Comparison of ENCODE assay signal across 8 cellular contexts in the genomic region with DNA sequence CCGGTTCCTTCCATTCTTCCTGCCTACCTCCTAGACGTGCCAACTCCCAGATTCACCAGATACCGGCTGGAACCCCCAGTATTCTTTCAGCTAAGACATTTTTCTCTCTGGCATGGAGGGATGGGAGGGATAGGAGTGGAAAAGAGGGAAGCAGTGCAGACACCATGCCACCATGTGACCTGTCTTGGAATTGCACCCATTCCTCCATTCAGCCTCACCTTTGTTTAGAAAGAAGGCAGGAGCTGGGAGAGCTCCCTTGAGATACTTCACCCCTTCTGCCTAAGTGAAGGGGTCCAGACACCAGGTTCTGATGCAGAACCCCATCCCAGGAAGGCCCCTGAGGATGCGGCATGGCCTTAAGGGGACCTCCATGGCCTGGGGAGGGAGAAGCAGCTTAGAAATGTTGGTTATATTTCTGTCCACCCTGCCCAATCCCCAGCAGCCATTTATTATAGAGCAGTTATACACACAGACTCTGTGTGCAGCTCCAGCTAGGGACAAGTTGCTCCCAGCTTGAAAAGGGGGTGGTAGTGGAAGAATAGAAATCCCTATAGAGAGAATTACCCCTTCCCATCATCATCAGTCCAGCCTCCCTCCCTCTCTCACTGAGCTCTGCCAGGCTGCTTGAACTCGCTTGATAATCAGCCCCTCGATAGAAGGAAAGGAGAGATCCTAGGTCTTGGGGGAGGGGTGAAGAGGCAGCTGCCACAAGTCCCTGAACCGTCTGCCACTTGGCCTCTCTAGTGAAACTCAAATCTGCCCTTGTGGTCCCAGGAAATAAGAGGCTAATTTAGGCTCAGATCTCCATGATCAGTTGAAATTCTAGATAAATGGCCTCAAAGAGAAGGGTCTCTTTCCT. TPM values are rescaled to one million over a fixed set of nuclear protein-coding genes. Genes with fewer than 3 reads are reported as not detected.
DNase-seq lines count a peak whose midpoint lies in the region; ATAC-seq and TF ChIP-seq lines count a peak whose summit lies in the region.

No MANE protein-coding gene starts in this region.

- TF ChIP-seq CTCF in BE2C (IDR thresholded peaks at IDR 0.05; ENCODE audit: low read depth, low read length) (peak; percentile 87), GM23338 (conservative IDR thresholded peaks at IDR 0.05; ENCODE audit: low read depth in 2 of 2) (peak; percentile 76 to 78), endothelial cell (IDR thresholded peaks at IDR 0.05; ENCODE audit: unreplicated experiment) (peak; percentile 70)

- H2AFZ ChIP-seq in GM23338, result no peak overlapping the region

- peaks cover 53% of the 10 kb centered on the region for H3K36me3 Mint-ChIP-seq in GM23338 (ENCODE audit: low read depth)
- peaks cover 19% of the 10 kb centered on the region for H3K36me3 Mint-ChIP-seq in endothelial cell (ENCODE audit: low read depth, unreplicated experiment)

- H3K9me2 ChIP-seq in GM23338 (ENCODE audit: insufficient read depth), result no peaks in the 10 kb centered on the region

- peaks cover 5% of the 10 kb centered on the region; the same call in 1 of the 2 replicates for H3K79me2 ChIP-seq in GM23338 (replicated peaks; ENCODE audit: insufficient read depth)

- ATAC-seq in GM23338 (peak; percentile 10), GM21381 (IDR thresholded peaks at IDR 0.05; ENCODE audit: unreplicated experiment) (no peak), GM19467 (IDR thresholded peaks at IDR 0.05; ENCODE audit: unreplicated experiment) (no peak)

- H3K27me3 Mint-ChIP-seq in GM23338 (ENCODE audit: insufficient read depth, low read depth, poor library complexity), result peaks cover 15% of the 10 kb centered on the region
- H3K27me3 Mint-ChIP-seq in endothelial cell (ENCODE audit: unreplicated experiment), result peaks cover 23% of the 10 kb centered on the region

- H3K4me3 ChIP-seq in BE2C (ENCODE audit: low read depth, low read length) (0 out of 2 replicates have a peak overlapping the region, but pooled peaks have one; percentile 24), GM23338 (no peak overlapping the region), NT2/D1 (ENCODE audit: insufficient read length, low read depth) (no peak overlapping the region), muscle layer of duodenum (ENCODE audit: low read depth in 1 of 2, low read length in 2 of 2) (peak overlapping the region; percentile 13 to 49)

- H3K27ac ChIP-seq in GM23338 (ENCODE audit: low read depth), result peak overlapping the region; percentile 43
- peak overlapping the region; percentile 99 for H3K27ac ChIP-seq in muscle layer of duodenum (ENCODE audit: low read length)

- H3K36me3 ChIP-seq in BE2C (peaks cover 12% of the 10 kb centered on the region), GM23338 (ENCODE audit: insufficient read depth) (peaks cover 16% of the 10 kb centered on the region), NT2/D1 (ENCODE audit: insufficient read depth, insufficient read length, low read length) (peaks cover 75% of the 10 kb centered on the region), muscle layer of duodenum (ENCODE audit: control insufficient read depth in 1 of 2, insufficient read depth in 2 of 2, low read length in 2 of 2) (peaks cover 26% of the 10 kb centered on the region in 2 donors)

- H3K4me3 Mint-ChIP-seq in GM23338, result peak overlapping the region; percentile 33
- peak overlapping the region; percentile 73 for H3K4me3 Mint-ChIP-seq in endothelial cell (ENCODE audit: unreplicated experiment)

- H3K9me3 Mint-ChIP-seq in GM23338, result no peaks in the 10 kb centered on the region; the same call in 1 of the 3 replicates
- H3K9me3 Mint-ChIP-seq in endothelial cell (ENCODE audit: unreplicated experiment), result no peaks in the 10 kb centered on the region

- H3K27me3 ChIP-seq in BE2C (no peaks in the 10 kb centered on the region), GM23338 (ENCODE audit: insufficient read depth) (no peaks in the 10 kb centered on the region), NT2/D1 (ENCODE audit: insufficient read depth, insufficient read length) (no peaks in the 10 kb centered on the region), muscle layer of duodenum (ENCODE audit: low read depth, low read length) (no peaks in the 10 kb centered on the region)

- no peaks in the 10 kb centered on the region for H4K20me1 ChIP-seq in GM23338 (replicated peaks; ENCODE audit: insufficient read depth)

- peak overlapping the region; percentile 90 for H3K27ac Mint-ChIP-seq in GM23338
- peak overlapping the region; percentile 78 for H3K27ac Mint-ChIP-seq in endothelial cell (ENCODE audit: unreplicated experiment)

- DNase-seq in BE2C (peak; percentile 57), GM23338 (ENCODE audit: low spot score) (peak; percentile 79), NT2/D1 (ENCODE audit: low read depth, low spot score) (peak; percentile 52), endothelial cell (ENCODE audit: low spot score) (peak; percentile 57), NOMO-1 treated with DMSO at 0.1 percent for 48 hours (lab: John Stamatoyannopoulos, UW; ENCODE audit: unreplicated experiment) (no peak)

- H3K4me1 ChIP-seq in BE2C, result peaks cover 24% of the 10 kb centered on the region
- peaks cover 45% of the 10 kb centered on the region for H3K4me1 ChIP-seq in GM23338 (ENCODE audit: insufficient read depth)
- H3K4me1 ChIP-seq in NT2/D1 (ENCODE audit: insufficient read depth, insufficient read length), result peaks cover 35% of the 10 kb centered on the region
- peaks cover 37 to 62% of the 10 kb centered on the region in 2 donors for H3K4me1 ChIP-seq in muscle layer of duodenum (ENCODE audit: control insufficient read depth in 1 of 2, insufficient read depth in 2 of 2, low read length in 2 of 2)

- peak overlapping the region; percentile 18 for H3K4me2 ChIP-seq in GM23338

- H3K9me3 ChIP-seq in BE2C, result no peaks in the 10 kb centered on the region
- H3K9me3 ChIP-seq in NT2/D1 (ENCODE audit: insufficient read depth, low read length), result no peaks in the 10 kb centered on the region
- no peaks in the 10 kb centered on the region for H3K9me3 ChIP-seq in muscle layer of duodenum (ENCODE audit: control insufficient read depth in 1 of 2, low read length in 2 of 2)

- H3F3A ChIP-seq in GM23338 (replicated peaks; ENCODE audit: low read depth), result no peaks in the 10 kb centered on the region; the same call in none of the 2 replicates

- peak overlapping the region; percentile 29 for H3K9ac ChIP-seq in NT2/D1 (ENCODE audit: insufficient read length, low read depth)

- peaks cover 52% of the 10 kb centered on the region for H3K4me1 Mint-ChIP-seq in GM23338
- peaks cover 61% of the 10 kb centered on the region for H3K4me1 Mint-ChIP-seq in endothelial cell (ENCODE audit: unreplicated experiment)

TF ChIP-seq in GM23338, 12 proteins besides CTCF, POLR2A, EP300 and RAD21 (continues in another document):
- TF ChIP-seq POLR2AphosphoS5 (IDR thresholded peaks at IDR 0.05; ENCODE audit: low read depth), result no peak
- TF ChIP-seq, protein P1, sequence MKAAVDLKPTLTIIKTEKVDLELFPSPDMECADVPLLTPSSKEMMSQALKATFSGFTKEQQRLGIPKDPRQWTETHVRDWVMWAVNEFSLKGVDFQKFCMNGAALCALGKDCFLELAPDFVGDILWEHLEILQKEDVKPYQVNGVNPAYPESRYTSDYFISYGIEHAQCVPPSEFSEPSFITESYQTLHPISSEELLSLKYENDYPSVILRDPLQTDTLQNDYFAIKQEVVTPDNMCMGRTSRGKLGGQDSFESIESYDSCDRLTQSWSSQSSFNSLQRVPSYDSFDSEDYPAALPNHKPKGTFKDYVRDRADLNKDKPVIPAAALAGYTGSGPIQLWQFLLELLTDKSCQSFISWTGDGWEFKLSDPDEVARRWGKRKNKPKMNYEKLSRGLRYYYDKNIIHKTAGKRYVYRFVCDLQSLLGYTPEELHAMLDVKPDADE (IDR thresholded peaks at IDR 0.05), result no peak
- TF ChIP-seq CREB1 (CRISPR knock-in tag; IDR thresholded peaks at IDR 0.05; ENCODE audit: low read depth), result no peak
- no peak for TF ChIP-seq EZH2phosphoT487 (IDR thresholded peaks at IDR 0.05; ENCODE audit: unreplicated experiment)

RNA-seq across cellular contexts. Expression of a gene that starts 5.1 kb away (rescaled TPM):
- 12.4 TPM for polyA plus RNA-seq in BE2C (2012; ENCODE audit: insufficient read depth, insufficient read length, low read depth)
- 37.4 and 37.6 TPM in 2 replicates for total RNA-seq in GM23338 (2014; rRNA removed; shearing (Covaris generic))
- polyA plus RNA-seq in GM23338 (2016; fragmentation: Nextera tagmentation; extraction: Ambion mirVana), result 20.3 and 22.6 TPM in 2 replicates
- total RNA-seq in endothelial cell (ENCODE audit: unreplicated experiment), result 20.4 TPM

RNA-seq across cellular contexts. Expression of a gene that starts 36.6 kb away (rescaled TPM):
- polyA plus RNA-seq in BE2C (2012; ENCODE audit: insufficient read depth, insufficient read length, low read depth), result not detected
- 0.14 and 0.19 TPM in 2 replicates for total RNA-seq in GM23338 (2014; rRNA removed; shearing (Covaris generic))
- polyA plus RNA-seq in GM23338 (2016; fragmentation: Nextera tagmentation; extraction: Ambion mirVana), result 0.03 and 0.05 TPM in 2 replicates
- total RNA-seq in endothelial cell (ENCODE audit: unreplicated experiment), result 0.13 TPM

Comparison
In these comparisons a context has a peak if more than half of its experiments do, and no peak if none do; other contexts are left out.
1. H3K4me3 ChIP-seq: peak in BE2C (single experiment) and muscle layer of duodenum (2 of 2); none in GM23338 (single experiment) and NT2/D1 (single experiment).
2. Peak in every context shown above with its lines, with median percentiles within 50 percentile points of each other: CTCF ChIP-seq.